Comparison of ENCODE assay signal across 12 cellular contexts in the genomic region with DNA sequence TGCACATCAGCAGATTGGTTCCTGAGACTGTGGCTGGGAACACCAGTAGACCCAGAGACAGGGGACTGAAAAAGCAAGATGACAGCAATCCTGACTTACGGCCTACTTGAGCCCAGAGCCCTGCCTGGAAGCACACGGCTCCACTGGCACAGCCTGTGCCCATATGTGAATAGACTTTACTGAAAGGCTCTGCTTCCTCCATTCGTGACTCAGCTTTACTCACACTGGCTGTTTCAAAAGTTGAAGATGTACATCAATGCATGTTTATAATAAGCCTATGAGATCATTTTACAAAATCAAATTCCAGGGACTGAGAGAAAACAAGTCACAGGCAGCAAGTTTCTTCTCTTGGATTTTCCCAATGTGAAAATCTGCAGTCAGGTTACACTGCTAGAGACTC.
DNase-seq lines count a peak whose midpoint lies in the region; ATAC-seq and TF ChIP-seq lines count a peak whose summit lies in the region.
"Had no signal": no experiment of that assay in that cellular context is flagged by ENCODE, and none has a peak within 500 bp of the region (broad histone marks: within the 10 kb centered on the region; RNA-seq: fewer than 3 reads in every experiment).

No MANE protein-coding gene starts in this region.

- CTCF ChIA-PET in AG04449 (lab: Yijun Ruan, JAX) (interaction anchor here (1.1 to 4.0 kb wide), 5 partner anchors 9 to 251 kb away, joined by 3 to 18 read pairs (median 3); no protein-coding TSS in a partner anchor), PC-9 (lab: Charles Lee) (no interaction called here)

- H3K9me3 ChIP-seq in PC-9 (ENCODE audit: insufficient read depth, low read depth) (no peaks in the 10 kb centered on the region), esophagus (ENCODE audit: control insufficient read depth in 2 of 2, insufficient read depth in 1 of 2, low read depth in 1 of 2, low read length in 1 of 2) (no peaks in the 10 kb centered on the region), muscle layer of duodenum (ENCODE audit: control insufficient read depth in 1 of 2, low read length in 2 of 2) (no peaks in the 10 kb centered on the region)

- H3K27me3 ChIP-seq in PC-9 (ENCODE audit: insufficient read depth, low read depth) (no peaks in the 10 kb centered on the region), esophagus (ENCODE audit: control insufficient read depth in 1 of 2, insufficient read depth in 2 of 2, low read length in 2 of 2) (no peaks in the 10 kb centered on the region), muscle layer of duodenum (ENCODE audit: low read depth, low read length) (no peaks in the 10 kb centered on the region)

- H3K27ac ChIP-seq in PC-9 (peak overlapping the region; percentile 50), esophagus (ENCODE audit: low read depth in 2 of 2, low read length in 1 of 2) (peak overlapping the region; percentile 15 to 53), muscle layer of duodenum (ENCODE audit: low read length) (peak overlapping the region; percentile 86)
- H3K27ac ChIP-seq: KMS-11 had no signal

- H3K79me2 ChIP-seq in PC-9 (ENCODE audit: low read depth) = no peaks in the 10 kb centered on the region

- no peak overlapping the region for H3K4me3 ChIP-seq in AG04449 (ENCODE audit: low read depth, low read length)
- no peak overlapping the region for H3K4me3 ChIP-seq in PC-9
- no peak overlapping the region for H3K4me3 ChIP-seq in esophagus (ENCODE audit: low read depth in 1 of 2, low read length in 2 of 2)
- no peak overlapping the region for H3K4me3 ChIP-seq in muscle layer of duodenum (ENCODE audit: low read depth in 1 of 2, low read length in 2 of 2)

- TF ChIP-seq CTCF in AG04449 (IDR thresholded peaks at IDR 0.05; ENCODE audit: insufficient read depth, low read length, missing control alignments) (no peak), PC-9 (conservative IDR thresholded peaks at IDR 0.05) (no peak)

- H4K20me1 ChIP-seq in PC-9 (ENCODE audit: insufficient read depth) = no peaks in the 10 kb centered on the region

- peak; percentile 83 for DNase-seq in AG04449 (ENCODE audit: low read depth, low spot score)
- DNase-seq in PC-9 = peak in 1 of 2 experiments; percentile 53
- DNase-seq in NCI-H2227 treated with DMSO at 0.1 percent for 48 hours (lab: John Stamatoyannopoulos, UW) = no peak
- DNase-seq: AML-193, caudate nucleus, NCI-H446 treated with DMSO at 0.1 percent for 48 hours had no signal

- WGBS in esophagus, 2 donors = 40 to 55% methylated on average over 3 of the region's 3 CpGs

- no peaks in the 10 kb centered on the region for H3K36me3 ChIP-seq in PC-9 (ENCODE audit: low read depth)
- no peaks in the 10 kb centered on the region for H3K36me3 ChIP-seq in esophagus (ENCODE audit: control insufficient read depth in 2 of 2, insufficient read depth in 2 of 2, low read length in 1 of 2)
- no peaks in the 10 kb centered on the region for H3K36me3 ChIP-seq in muscle layer of duodenum (ENCODE audit: control insufficient read depth in 1 of 2, insufficient read depth in 2 of 2, low read length in 2 of 2)

- H3K4me1 ChIP-seq in PC-9 (replicated peaks; ENCODE audit: insufficient read depth) (peaks cover 16% of the 10 kb centered on the region), esophagus (ENCODE audit: control insufficient read depth in 2 of 2, insufficient read depth in 2 of 2, low read length in 1 of 2) (peaks cover 3 to 10% of the 10 kb centered on the region in 2 donors), muscle layer of duodenum (ENCODE audit: control insufficient read depth in 1 of 2, insufficient read depth in 2 of 2, low read length in 2 of 2) (peaks cover 0 to 17% of the 10 kb centered on the region in 2 donors)

- ATAC-seq in HG03571 (IDR thresholded peaks at IDR 0.05; ENCODE audit: unreplicated experiment) = no peak
- ATAC-seq in HG03039 (IDR thresholded peaks at IDR 0.05; ENCODE audit: unreplicated experiment) = no peak
- no peak for ATAC-seq in HG03520 (IDR thresholded peaks at IDR 0.05; ENCODE audit: unreplicated experiment)

- peak overlapping the region; percentile 34; the same call in 1 of the 2 replicates for H3K4me2 ChIP-seq in PC-9
- H3K4me2 ChIP-seq: KMS-11 had no signal

- intact Hi-C loops in PC-9 (cut with micrococcal nuclease; ENCODE audit: unreplicated experiment) = no loop called here

- no peaks in the 10 kb centered on the region for H3K9me2 ChIP-seq in PC-9 (ENCODE audit: insufficient read depth)

- no peak overlapping the region for H2AFZ ChIP-seq in PC-9

- POLR2A ChIA-PET in AG04449 (lab: Yijun Ruan, JAX) = interaction anchor here (0.7 to 0.9 kb wide), 2 partner anchors 17 to 38 kb away, joined by 3 to 4 read pairs; no protein-coding TSS in a partner anchor
- POLR2A ChIA-PET in PC-9 (lab: Charles Lee; ENCODE audit: unreplicated experiment) = no interaction called here

- 0 out of 2 replicates have a peak, but pooled peaks cover 5% of the 10 kb centered on the region for H3F3A ChIP-seq in PC-9 (ENCODE audit: insufficient read depth, low read depth)

- no TSS peak for BruUV-seq in PC-9 (replicated peaks; lab: Mats Ljungman, UMichigan)

Comparison
In these comparisons a context has a peak if more than half of its experiments do, and no peak if none do; other contexts are left out.
1. H3K27ac ChIP-seq: peak in every context shown above with its lines; median percentile 86 in muscle layer of duodenum; 50 in PC-9; 34 in esophagus.